Comparison of ENCODE assay signal across 19 cellular contexts in the genomic region with DNA sequence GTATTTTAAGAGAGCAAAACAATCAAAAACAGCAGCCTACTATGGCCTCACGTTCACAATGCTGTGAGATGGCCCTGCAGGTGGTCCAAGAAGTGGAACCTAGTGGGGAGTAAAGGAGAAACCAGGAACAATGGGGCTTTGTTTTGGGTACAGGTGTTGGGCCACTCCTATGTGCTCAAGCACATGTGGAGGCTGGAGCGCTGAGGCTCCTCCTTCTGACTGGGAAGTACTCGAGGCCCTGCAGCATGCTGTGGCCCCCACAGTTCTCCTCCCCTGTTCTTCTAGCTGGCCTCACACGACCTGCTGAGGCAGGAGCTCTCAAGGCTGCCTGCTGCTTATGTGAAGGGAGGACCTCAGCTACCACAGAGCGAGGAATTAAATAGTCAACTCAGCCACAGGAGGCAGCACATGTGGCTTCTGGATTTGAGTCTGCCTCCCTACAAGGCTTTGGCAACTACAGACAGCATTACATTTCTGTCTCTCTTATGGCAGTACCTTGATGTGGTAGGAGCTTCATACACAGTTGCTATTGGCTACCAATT.
DNase-seq lines count a peak whose midpoint lies in the region; ATAC-seq and TF ChIP-seq lines count a peak whose summit lies in the region.
"Had no signal": no experiment of that assay in that cellular context is flagged by ENCODE, and none has a peak within 500 bp of the region (broad histone marks: within the 10 kb centered on the region; RNA-seq: fewer than 3 reads in every experiment).

No MANE protein-coding gene starts in this region.

- H2AFZ ChIP-seq in H9 (ENCODE audit: low read length) (no peak overlapping the region), OCI-LY7 (ENCODE audit: low read length) (peak overlapping the region; percentile 13)

- H3K4ac ChIP-seq in H9 (ENCODE audit: low read depth, low read length): no peak overlapping the region

- ATAC-seq in HG03520 (IDR thresholded peaks at IDR 0.05; ENCODE audit: unreplicated experiment): no peak
- no peak for ATAC-seq in stimulated activated effector memory CD8-positive, alpha-beta T cell treated with anti-CD3 and anti-CD28 coated beads, Interleukin-12 subunit alpha, Interleukin-12 subunit beta, amount 100 ng/mL, for 72 hours
- no peak for ATAC-seq in activated CD8-positive, alpha-beta memory T cell treated with anti-CD3 and anti-CD28 coated beads, Interleukin-2, amount 10 ng/mL, durations not matched to agents 7 days and 5 days
- ATAC-seq: body of pancreas, heart right ventricle had no signal

- BruUV-seq in OCI-LY7 (replicated peaks; lab: Mats Ljungman, UMichigan) (no TSS peak), Caco-2 (replicated peaks; lab: Mats Ljungman, UMichigan) (no TSS peak)

- H3K23ac ChIP-seq in H9 (ENCODE audit: insufficient read length, low read depth, low read length): no peak overlapping the region

- H3K27ac Mint-ChIP-seq in H9 (no peak overlapping the region; a peak in 1 of 7 replicates), Caco-2 (ENCODE audit: unreplicated experiment) (no peak overlapping the region)
- H3K27ac Mint-ChIP-seq in stimulated activated effector memory CD8-positive, alpha-beta T cell treated with anti-CD3 and anti-CD28 coated beads, Interleukin-12 subunit alpha, Interleukin-12 subunit beta, amount 100 ng/mL, for 72 hours: no peak overlapping the region
- H3K27ac Mint-ChIP-seq in activated CD8-positive, alpha-beta memory T cell treated with anti-CD3 and anti-CD28 coated beads, Interleukin-2, amount 10 ng/mL, durations not matched to agents 7 days and 5 days: no peak overlapping the region
- H3K27ac Mint-ChIP-seq: activated naive CD4-positive, alpha-beta T cell treated with anti-CD3 and anti-CD28 coated beads, Interleukin-2, amount 50 U/mL, for 24 hours had no signal

- H3K23me2 ChIP-seq in H9 (ENCODE audit: insufficient read length, low read depth, low read length, poor library complexity, severe bottlenecking): no peaks in the 10 kb centered on the region

- intact Hi-C loops in OCI-LY7 (cut with micrococcal nuclease; ENCODE audit: unreplicated experiment) (no loop called here), Caco-2 (cut with micrococcal nuclease; ENCODE audit: unreplicated experiment) (no loop called here)

- peaks cover 5 to 8% of the 10 kb centered on the region in 2 experiments; a peak in 2 of 4 replicates for H3K4me1 Mint-ChIP-seq in H9
- no peaks in the 10 kb centered on the region for H3K4me1 Mint-ChIP-seq in Caco-2 (ENCODE audit: low read depth, unreplicated experiment)
- H3K4me1 Mint-ChIP-seq in stimulated activated effector memory CD8-positive, alpha-beta T cell treated with anti-CD3 and anti-CD28 coated beads, Interleukin-12 subunit alpha, Interleukin-12 subunit beta, amount 100 ng/mL, for 72 hours: no peaks in the 10 kb centered on the region
- no peaks in the 10 kb centered on the region for H3K4me1 Mint-ChIP-seq in activated CD8-positive, alpha-beta memory T cell treated with anti-CD3 and anti-CD28 coated beads, Interleukin-2, amount 10 ng/mL, durations not matched to agents 7 days and 5 days
- H3K4me1 Mint-ChIP-seq: activated naive CD4-positive, alpha-beta T cell treated with anti-CD3 and anti-CD28 coated beads, Interleukin-2, amount 50 U/mL, for 24 hours had no signal

- H3K4me3 Mint-ChIP-seq in H9 (no peak overlapping the region), Caco-2 (ENCODE audit: unreplicated experiment) (no peak overlapping the region)
- H3K4me3 Mint-ChIP-seq in stimulated activated effector memory CD8-positive, alpha-beta T cell treated with anti-CD3 and anti-CD28 coated beads, Interleukin-12 subunit alpha, Interleukin-12 subunit beta, amount 100 ng/mL, for 72 hours: no peak overlapping the region
- H3K4me3 Mint-ChIP-seq in activated CD8-positive, alpha-beta memory T cell treated with anti-CD3 and anti-CD28 coated beads, Interleukin-2, amount 10 ng/mL, durations not matched to agents 7 days and 5 days: no peak overlapping the region
- H3K4me3 Mint-ChIP-seq: activated naive CD4-positive, alpha-beta T cell treated with anti-CD3 and anti-CD28 coated beads, Interleukin-2, amount 50 U/mL, for 24 hours had no signal

- no peak overlapping the region for H2BK120ac ChIP-seq in H9 (ENCODE audit: low read depth, low read length, poor library complexity, severe bottlenecking)

- H4K20me1 ChIP-seq in H9 (ENCODE audit: control insufficient read depth, insufficient read depth, insufficient read length) (no peaks in the 10 kb centered on the region), OCI-LY7 (ENCODE audit: insufficient read depth, low read length) (no peaks in the 10 kb centered on the region)

- H3K36me3 ChIP-seq in OCI-LY7 (ENCODE audit: insufficient read depth, low read length) (no peaks in the 10 kb centered on the region), Caco-2 (ENCODE audit: control insufficient read depth, insufficient read depth, low read length) (no peaks in the 10 kb centered on the region)
- H3K36me3 ChIP-seq: heart right ventricle, SJSA1 had no signal

- H3K27ac ChIP-seq in 22Rv1 (no peak overlapping the region), H9 (ENCODE audit: insufficient read length, low read depth, low read length) (no peak overlapping the region), OCI-LY7 (ENCODE audit: low read depth, low read length, poor library complexity, severe bottlenecking) (no peak overlapping the region)
- H3K27ac ChIP-seq: body of pancreas, heart right ventricle, SJSA1 had no signal

- CTCF ChIA-PET in OCI-LY7 (lab: Charles Lee; ENCODE audit: unreplicated experiment) (no interaction called here), Caco-2 (lab: Charles Lee) (no interaction called here)
- CTCF ChIA-PET in activated CD8-positive, alpha-beta memory T cell treated with anti-CD3 and anti-CD28 coated beads, Interleukin-2, amount 10 ng/mL, durations not matched to agents 7 days and 5 days (lab: Charles Lee): no interaction called here

- no peak overlapping the region for H2BK15ac ChIP-seq in H9 (ENCODE audit: low read depth, low read length)

- H3K27me3 Mint-ChIP-seq in H9 (ENCODE audit: low read depth) (no peaks in the 10 kb centered on the region; the same call in 1 of the 2 replicates), Caco-2 (ENCODE audit: insufficient read depth, unreplicated experiment) (peaks cover 15% of the 10 kb centered on the region)
- H3K27me3 Mint-ChIP-seq in activated CD8-positive, alpha-beta memory T cell treated with anti-CD3 and anti-CD28 coated beads, Interleukin-2, amount 10 ng/mL, durations not matched to agents 7 days and 5 days: peaks cover 3% of the 10 kb centered on the region
- H3K27me3 Mint-ChIP-seq: activated naive CD4-positive, alpha-beta T cell treated with anti-CD3 and anti-CD28 coated beads, Interleukin-2, amount 50 U/mL, for 24 hours had no signal

- peak; percentile 49 for DNase-seq in H9
- DNase-seq in OCI-LY7 (ENCODE audit: low spot score): peak; percentile 30
- DNase-seq in epithelial cell of proximal tubule (ENCODE audit: low read depth): no peak
- DNase-seq in Caco-2: no peak
- no peak for DNase-seq in stimulated activated effector memory CD8-positive, alpha-beta T cell treated with anti-CD3 and anti-CD28 coated beads, Interleukin-12 subunit alpha, Interleukin-12 subunit beta, amount 100 ng/mL, for 72 hours (ENCODE audit: low spot score in 2 of 2)
- DNase-seq in activated CD8-positive, alpha-beta memory T cell treated with anti-CD3 and anti-CD28 coated beads, Interleukin-2, amount 10 ng/mL, durations not matched to agents 7 days and 5 days: no peak
- DNase-seq: activated CD4-positive, alpha-beta T cell treated with anti-CD3 and anti-CD28 coated beads for 4 hours; body of pancreas; dorsolateral prefrontal cortex; HCEC 1CT; heart right ventricle; kidney glomerular epithelial cell; midbrain; nucleus accumbens; substantia nigra had no signal

- POLR2A ChIA-PET in OCI-LY7 (lab: Charles Lee): interaction anchor here (0.5 to 1.0 kb wide), 2 partner anchors 13 to 22 kb away, joined by 3 read pairs; no protein-coding TSS in a partner anchor
- POLR2A ChIA-PET in Caco-2 (lab: Charles Lee): no interaction called here

- no peak overlapping the region for H3K4me2 ChIP-seq in H9 (ENCODE audit: insufficient read depth, insufficient read length, low read length)
- H3K4me2 ChIP-seq in OCI-LY7 (ENCODE audit: low read length): no peak overlapping the region

- H3K9me3 ChIP-seq in H9 (ENCODE audit: control insufficient read depth, low read depth, low read length): no peaks in the 10 kb centered on the region
- no peaks in the 10 kb centered on the region for H3K9me3 ChIP-seq in OCI-LY7 (ENCODE audit: low read length)
- H3K9me3 ChIP-seq in Caco-2: no peaks in the 10 kb centered on the region
- H3K9me3 ChIP-seq: body of pancreas, heart right ventricle, SJSA1 had no signal

- H3K4me1 ChIP-seq in H9 (ENCODE audit: insufficient read depth, low read length) (no peaks in the 10 kb centered on the region), OCI-LY7 (ENCODE audit: insufficient read depth, low read length, poor library complexity, severe bottlenecking) (peaks cover 8% of the 10 kb centered on the region), Caco-2 (no peaks in the 10 kb centered on the region)
- H3K4me1 ChIP-seq: body of pancreas, SJSA1 had no signal

- no peak overlapping the region for H4K91ac ChIP-seq in H9 (ENCODE audit: insufficient read length, low read depth, low read length)

- no peak overlapping the region for H4K5ac ChIP-seq in H9 (ENCODE audit: insufficient read length, low read depth, low read length)

- H3K14ac ChIP-seq in H9 (ENCODE audit: insufficient read depth, low read length): no peak overlapping the region

- TF ChIP-seq CTCF in 22Rv1 (IDR thresholded peaks at IDR 0.05) (peak; percentile 22; the same call in 1 of the 2 replicates), H9 (conservative IDR thresholded peaks at IDR 0.05) (peak; percentile 44; the same call in 2 of the 3 replicates), OCI-LY7 (conservative IDR thresholded peaks at IDR 0.05; ENCODE audit: low read length) (peak; percentile 42; the same call in 1 of the 2 replicates), epithelial cell of proximal tubule (conservative IDR thresholded peaks at IDR 0.05; ENCODE audit: low read depth, low read length) (peak; percentile 14), Caco-2 (IDR thresholded peaks at IDR 0.05; ENCODE audit: insufficient read depth in 1 of 2, low read depth in 1 of 2, low read length in 1 of 2, severe bottlenecking in 1 of 2, unreplicated experiment in 1 of 2) (peak in 1 of 2 experiments; percentile 10)

- no peak overlapping the region for H2BK12ac ChIP-seq in H9 (ENCODE audit: insufficient read length, low read depth, low read length)

- H3K36me3 Mint-ChIP-seq in H9 (ENCODE audit: insufficient read depth in 1 of 3, low read depth in 3 of 3) (no peaks in the 10 kb centered on the region), Caco-2 (ENCODE audit: insufficient read depth, unreplicated experiment) (no peaks in the 10 kb centered on the region)
- H3K36me3 Mint-ChIP-seq in stimulated activated effector memory CD8-positive, alpha-beta T cell treated with anti-CD3 and anti-CD28 coated beads, Interleukin-12 subunit alpha, Interleukin-12 subunit beta, amount 100 ng/mL, for 72 hours: no peaks in the 10 kb centered on the region
- no peaks in the 10 kb centered on the region for H3K36me3 Mint-ChIP-seq in activated CD8-positive, alpha-beta memory T cell treated with anti-CD3 and anti-CD28 coated beads, Interleukin-2, amount 10 ng/mL, durations not matched to agents 7 days and 5 days
- H3K36me3 Mint-ChIP-seq: activated naive CD4-positive, alpha-beta T cell treated with anti-CD3 and anti-CD28 coated beads, Interleukin-2, amount 50 U/mL, for 24 hours had no signal

- no peak overlapping the region for H3K9ac ChIP-seq in H9 (ENCODE audit: extremely low read depth, insufficient read length, low read length)

- H2BK20ac ChIP-seq in H9 (ENCODE audit: low read depth, low read length, poor library complexity, severe bottlenecking): no peak overlapping the region

- no peak overlapping the region for H3T11ph ChIP-seq in H9 (ENCODE audit: low read length)

- H3K27me3 ChIP-seq in H9 (ENCODE audit: insufficient read depth, low read length): no peaks in the 10 kb centered on the region
- H3K27me3 ChIP-seq in Caco-2 (replicated peaks; ENCODE audit: control insufficient read depth, insufficient read depth, low read length): no peaks in the 10 kb centered on the region
- H3K27me3 ChIP-seq: body of pancreas, dorsolateral prefrontal cortex, heart right ventricle, SJSA1 had no signal

- H2BK5ac ChIP-seq in H9 (ENCODE audit: insufficient read length, low read length): no peak overlapping the region

- no peaks in the 10 kb centered on the region for H3K9me2 ChIP-seq in OCI-LY7 (ENCODE audit: insufficient read depth, low read length)

- no peaks in the 10 kb centered on the region for H3K79me1 ChIP-seq in H9 (ENCODE audit: insufficient read depth, low read depth, low read length, poor library complexity, severe bottlenecking)

- WGBS in H9 (ENCODE audit: extremely low coverage, insufficient read length, low lambda C conversion rate): no CpG with 5 or more reads among the region's 5 CpGs

- H3K4me3 ChIP-seq in OCI-LY7 (ENCODE audit: low read depth, low read length, poor library complexity, severe bottlenecking) (no peak overlapping the region), epithelial cell of proximal tubule (ENCODE audit: low read depth, low read length) (no peak overlapping the region), Caco-2 (ENCODE audit: low read depth, low read length) (no peak overlapping the region)
- H3K4me3 ChIP-seq: body of pancreas, dorsolateral prefrontal cortex, heart right ventricle, SJSA1 had no signal

- H3K56ac ChIP-seq in H9 (ENCODE audit: insufficient read length, low read depth, low read length): no peak overlapping the region

- no peak overlapping the region for H2AK5ac ChIP-seq in H9 (ENCODE audit: insufficient read length, low read length)

- H3K18ac ChIP-seq in H9 (ENCODE audit: insufficient read length, low read depth, low read length): no peak overlapping the region

- no peak overlapping the region for H4K8ac ChIP-seq in H9 (replicated peaks; ENCODE audit: insufficient read length, low read depth, low read length)

- H3K79me2 ChIP-seq in H9 (ENCODE audit: insufficient read depth, low read length) (no peaks in the 10 kb centered on the region), OCI-LY7 (ENCODE audit: insufficient read depth, low read depth, low read length) (no peaks in the 10 kb centered on the region)

- no peaks in the 10 kb centered on the region for H3K9me3 Mint-ChIP-seq in H9
- no peaks in the 10 kb centered on the region for H3K9me3 Mint-ChIP-seq in Caco-2 (ENCODE audit: unreplicated experiment)
- H3K9me3 Mint-ChIP-seq in stimulated activated effector memory CD8-positive, alpha-beta T cell treated with anti-CD3 and anti-CD28 coated beads, Interleukin-12 subunit alpha, Interleukin-12 subunit beta, amount 100 ng/mL, for 72 hours: peaks cover 3% of the 10 kb centered on the region
- H3K9me3 Mint-ChIP-seq in activated CD8-positive, alpha-beta memory T cell treated with anti-CD3 and anti-CD28 coated beads, Interleukin-2, amount 10 ng/mL, durations not matched to agents 7 days and 5 days (ENCODE audit: low read depth): no peaks in the 10 kb centered on the region
- H3K9me3 Mint-ChIP-seq: activated naive CD4-positive, alpha-beta T cell treated with anti-CD3 and anti-CD28 coated beads, Interleukin-2, amount 50 U/mL, for 24 hours had no signal

Comparison
In these comparisons a context has a peak if more than half of its experiments do, and no peak if none do; other contexts are left out.
1. DNase-seq: peak in H9 (single experiment) and OCI-LY7 (single experiment); none in epithelial cell of proximal tubule (single experiment), Caco-2 (0 of 2), stimulated activated effector memory CD8-positive, alpha-beta T cell treated with anti-CD3 and anti-CD28 coated beads, Interleukin-12 subunit alpha, Interleukin-12 subunit beta, amount 100 ng/mL, for 72 hours (0 of 2) and activated CD8-positive, alpha-beta memory T cell treated with anti-CD3 and anti-CD28 coated beads, Interleukin-2, amount 10 ng/mL, durations not matched to agents 7 days and 5 days (single experiment).